ENCODE assay signal across 8 cellular contexts in the genomic region with DNA sequence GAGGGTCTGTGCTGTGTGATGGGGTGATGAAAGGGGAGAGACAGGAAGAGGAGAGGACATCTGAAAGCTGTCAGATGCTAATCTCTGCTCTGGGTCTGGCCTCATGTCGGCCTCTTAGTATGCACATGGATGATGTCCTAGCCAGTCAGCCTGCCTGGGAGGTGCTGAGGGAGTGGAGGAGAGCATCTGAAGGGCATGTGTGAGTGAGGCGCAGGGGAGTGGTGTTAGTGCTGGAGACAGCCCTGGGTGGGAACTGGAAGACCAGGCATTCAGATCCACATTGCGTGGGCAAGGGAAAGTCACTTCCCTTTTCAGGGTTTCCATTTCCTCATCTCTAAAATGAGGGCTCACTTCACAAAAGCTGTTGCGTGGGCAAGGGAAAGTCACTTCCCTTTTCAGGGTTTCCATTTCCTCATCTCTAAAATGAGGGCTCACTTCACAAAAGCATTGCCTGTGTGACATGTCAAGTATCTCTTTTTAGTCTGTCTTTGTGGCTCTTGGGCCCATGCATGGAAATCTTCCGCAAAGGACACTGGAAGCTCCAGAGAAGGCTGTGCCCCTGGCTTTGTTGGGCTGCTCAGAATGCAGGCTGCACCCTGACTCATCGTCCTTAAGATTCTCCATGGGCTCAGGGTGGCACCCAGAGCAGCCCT.
DNase-seq lines count a peak whose midpoint lies in the region; ATAC-seq lines count a peak whose summit lies in the region.
"Had no signal": no experiment of that assay in that cellular context is flagged by ENCODE, and none has a peak within 500 bp of the region (broad histone marks: within the 10 kb centered on the region; RNA-seq: fewer than 3 reads in every experiment).

No MANE protein-coding gene starts in this region.

- H3K9me3 Mint-ChIP-seq in activated naive CD8-positive, alpha-beta T cell treated with anti-CD3 and anti-CD28 coated beads, Interleukin-2, amount 50 U/mL, for 24 hours = no peaks in the 10 kb centered on the region
- H3K9me3 Mint-ChIP-seq in stimulated activated effector memory CD8-positive, alpha-beta T cell treated with anti-CD3 and anti-CD28 coated beads, Interleukin-12 subunit alpha, Interleukin-12 subunit beta, amount 100 ng/mL, for 72 hours = no peaks in the 10 kb centered on the region

- H3K36me3 Mint-ChIP-seq in activated naive CD8-positive, alpha-beta T cell treated with anti-CD3 and anti-CD28 coated beads, Interleukin-2, amount 50 U/mL, for 24 hours (ENCODE audit: low read depth) = no peaks in the 10 kb centered on the region
- H3K36me3 Mint-ChIP-seq in stimulated activated effector memory CD8-positive, alpha-beta T cell treated with anti-CD3 and anti-CD28 coated beads, Interleukin-12 subunit alpha, Interleukin-12 subunit beta, amount 100 ng/mL, for 72 hours = no peaks in the 10 kb centered on the region

- peak overlapping the region; percentile 16 for H3K27ac Mint-ChIP-seq in activated naive CD8-positive, alpha-beta T cell treated with anti-CD3 and anti-CD28 coated beads, Interleukin-2, amount 50 U/mL, for 24 hours
- peak overlapping the region; percentile 54 for H3K27ac Mint-ChIP-seq in stimulated activated effector memory CD8-positive, alpha-beta T cell treated with anti-CD3 and anti-CD28 coated beads, Interleukin-12 subunit alpha, Interleukin-12 subunit beta, amount 100 ng/mL, for 72 hours

- ATAC-seq in GM19351 (IDR thresholded peaks at IDR 0.05; ENCODE audit: unreplicated experiment) (peak; percentile 80), HG03103 (IDR thresholded peaks at IDR 0.05; ENCODE audit: low read depth, unreplicated experiment) (peak; percentile 62)
- peak; percentile 70 for ATAC-seq in activated naive CD8-positive, alpha-beta T cell treated with anti-CD3 and anti-CD28 coated beads, Interleukin-2, amount 50 U/mL, for 24 hours
- ATAC-seq in stimulated activated effector memory CD8-positive, alpha-beta T cell treated with anti-CD3 and anti-CD28 coated beads, Interleukin-12 subunit alpha, Interleukin-12 subunit beta, amount 100 ng/mL, for 72 hours = no peak
- ATAC-seq: body of pancreas had no signal

- DNase-seq in activated naive CD8-positive, alpha-beta T cell treated with anti-CD3 and anti-CD28 coated beads, Interleukin-2, amount 50 U/mL, for 24 hours = peak; percentile 30
- DNase-seq in stimulated activated effector memory CD8-positive, alpha-beta T cell treated with anti-CD3 and anti-CD28 coated beads, Interleukin-12 subunit alpha, Interleukin-12 subunit beta, amount 100 ng/mL, for 72 hours (ENCODE audit: low spot score in 2 of 2) = peak in 1 of 2 donors; percentile 44
- DNase-seq in NCI-H2171 treated with DMSO at 0.1 percent for 48 hours (lab: John Stamatoyannopoulos, UW) (no peak), activated gamma-delta T cell (lab: John Stamatoyannopoulos, UW) (no peak), DMS 273 (lab: John Stamatoyannopoulos, UW; ENCODE audit: unreplicated experiment) (no peak)

- H3K4me1 Mint-ChIP-seq in activated naive CD8-positive, alpha-beta T cell treated with anti-CD3 and anti-CD28 coated beads, Interleukin-2, amount 50 U/mL, for 24 hours = peaks cover 26% of the 10 kb centered on the region
- H3K4me1 Mint-ChIP-seq in stimulated activated effector memory CD8-positive, alpha-beta T cell treated with anti-CD3 and anti-CD28 coated beads, Interleukin-12 subunit alpha, Interleukin-12 subunit beta, amount 100 ng/mL, for 72 hours = peaks cover 12% of the 10 kb centered on the region

- no peak overlapping the region for H3K4me3 Mint-ChIP-seq in activated naive CD8-positive, alpha-beta T cell treated with anti-CD3 and anti-CD28 coated beads, Interleukin-2, amount 50 U/mL, for 24 hours
- H3K4me3 Mint-ChIP-seq in stimulated activated effector memory CD8-positive, alpha-beta T cell treated with anti-CD3 and anti-CD28 coated beads, Interleukin-12 subunit alpha, Interleukin-12 subunit beta, amount 100 ng/mL, for 72 hours = no peak overlapping the region

- H3K27me3 Mint-ChIP-seq in activated naive CD8-positive, alpha-beta T cell treated with anti-CD3 and anti-CD28 coated beads, Interleukin-2, amount 50 U/mL, for 24 hours = no peaks in the 10 kb centered on the region
